In the genomic region with DNA sequence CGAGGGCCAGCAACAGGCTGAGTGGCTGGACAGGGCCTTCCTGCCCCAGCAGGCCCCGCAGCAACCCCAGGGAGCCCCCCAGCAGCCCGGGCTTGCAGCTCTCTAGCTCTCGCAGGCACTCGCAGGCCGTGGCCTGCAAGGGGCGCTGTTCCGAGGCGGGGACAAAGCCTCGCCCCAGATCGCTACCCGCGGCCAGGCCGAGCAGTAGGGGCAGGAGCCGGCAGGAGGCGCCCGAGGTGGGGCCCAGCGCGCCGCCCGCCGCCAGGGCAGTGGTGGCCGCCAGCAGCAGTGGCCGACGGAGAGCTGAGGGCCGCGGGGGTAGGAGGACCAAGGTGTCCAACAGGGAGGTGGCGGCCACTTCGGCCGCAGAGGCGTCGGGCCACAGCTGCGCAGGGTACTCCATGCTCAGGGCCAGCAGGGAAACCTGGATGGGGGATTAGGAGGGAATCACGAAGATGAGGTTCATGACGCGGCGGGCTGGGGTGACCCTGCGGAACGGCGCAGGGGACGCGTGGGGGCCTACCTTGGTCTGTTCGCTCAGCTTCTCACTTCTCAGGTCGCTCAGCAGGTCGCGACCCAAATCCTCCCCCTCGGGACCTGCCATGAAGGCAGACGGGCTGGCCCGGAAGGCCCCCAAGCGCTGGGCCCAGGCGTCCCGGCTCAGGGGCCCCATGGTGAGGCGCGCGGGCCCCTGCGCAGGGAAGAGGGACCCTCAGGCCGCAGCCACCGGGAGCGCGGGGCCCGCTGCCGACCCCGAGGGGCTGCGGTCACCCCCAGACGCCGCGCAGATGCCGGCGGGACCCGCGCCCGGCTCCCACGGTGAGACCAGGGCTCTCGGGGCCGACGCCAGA, we compare ENCODE assay signal across 1 cellular context.
TF ChIP-seq lines count a peak whose summit lies in the region.

No MANE protein-coding gene starts in this region.

TF ChIP-seq in HepG2, 621 proteins besides CTCF, POLR2A, EP300 and RAD21 (continues in another document):
- TF ChIP-seq TAF15 (IDR thresholded peaks at IDR 0.05; ENCODE audit: low read depth, low read length, poor library complexity, severe bottlenecking) = peak; percentile 51
- TF ChIP-seq CBX1 (IDR thresholded peaks at IDR 0.05; ENCODE audit: low read depth) = peak; percentile 36
- no peak for TF ChIP-seq ZNF569 (CRISPR knock-in tag; IDR thresholded peaks at IDR 0.05; ENCODE audit: borderline replicate concordance)
- no peak for TF ChIP-seq MTF1 (CRISPR knock-in tag; IDR thresholded peaks at IDR 0.05)
- TF ChIP-seq ZFX (CRISPR knock-in tag; IDR thresholded peaks at IDR 0.05; ENCODE audit: low read depth) = peak; percentile 80
- peak; percentile 18; the same call in 1 of the 2 replicates for TF ChIP-seq ZNF776 (CRISPR knock-in tag; IDR thresholded peaks at IDR 0.05)
- TF ChIP-seq RXRA (CRISPR knock-in tag; IDR thresholded peaks at IDR 0.05) = peak; percentile 65
- TF ChIP-seq, protein P1, sequence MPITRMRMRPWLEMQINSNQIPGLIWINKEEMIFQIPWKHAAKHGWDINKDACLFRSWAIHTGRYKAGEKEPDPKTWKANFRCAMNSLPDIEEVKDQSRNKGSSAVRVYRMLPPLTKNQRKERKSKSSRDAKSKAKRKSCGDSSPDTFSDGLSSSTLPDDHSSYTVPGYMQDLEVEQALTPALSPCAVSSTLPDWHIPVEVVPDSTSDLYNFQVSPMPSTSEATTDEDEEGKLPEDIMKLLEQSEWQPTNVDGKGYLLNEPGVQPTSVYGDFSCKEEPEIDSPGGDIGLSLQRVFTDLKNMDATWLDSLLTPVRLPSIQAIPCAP (CRISPR knock-in tag; IDR thresholded peaks at IDR 0.05; ENCODE audit: low read depth) = no peak
- no peak for TF ChIP-seq SP1 (IDR thresholded peaks at IDR 0.05)
- TF ChIP-seq SP1 (CRISPR knock-in tag; IDR thresholded peaks at IDR 0.05) = peak; percentile 29; the same call in 1 of the 2 replicates
- TF ChIP-seq, protein P2, sequence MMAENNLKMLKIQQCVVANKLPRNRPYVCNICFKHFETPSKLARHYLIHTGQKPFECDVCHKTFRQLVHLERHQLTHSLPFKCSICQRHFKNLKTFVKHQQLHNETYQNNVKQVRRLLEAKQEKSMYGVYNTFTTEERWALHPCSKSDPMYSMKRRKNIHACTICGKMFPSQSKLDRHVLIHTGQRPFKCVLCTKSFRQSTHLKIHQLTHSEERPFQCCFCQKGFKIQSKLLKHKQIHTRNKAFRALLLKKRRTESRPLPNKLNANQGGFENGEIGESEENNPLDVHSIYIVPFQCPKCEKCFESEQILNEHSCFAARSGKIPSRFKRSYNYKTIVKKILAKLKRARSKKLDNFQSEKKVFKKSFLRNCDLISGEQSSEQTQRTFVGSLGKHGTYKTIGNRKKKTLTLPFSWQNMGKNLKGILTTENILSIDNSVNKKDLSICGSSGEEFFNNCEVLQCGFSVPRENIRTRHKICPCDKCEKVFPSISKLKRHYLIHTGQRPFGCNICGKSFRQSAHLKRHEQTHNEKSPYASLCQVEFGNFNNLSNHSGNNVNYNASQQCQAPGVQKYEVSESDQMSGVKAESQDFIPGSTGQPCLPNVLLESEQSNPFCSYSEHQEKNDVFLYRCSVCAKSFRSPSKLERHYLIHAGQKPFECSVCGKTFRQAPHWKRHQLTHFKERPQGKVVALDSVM (CRISPR knock-in tag; IDR thresholded peaks at IDR 0.05) = peak; percentile 58; the same call in 1 of the 2 replicates
- no peak for TF ChIP-seq SAFB2 (CRISPR knock-in tag; IDR thresholded peaks at IDR 0.05; ENCODE audit: borderline replicate concordance, low read depth)
- TF ChIP-seq SPEN (CRISPR knock-in tag; IDR thresholded peaks at IDR 0.05; ENCODE audit: low read depth) = 0 out of 2 replicates have a peak, but pooled peaks have one; percentile 16
- 0 out of 2 replicates have a peak, but pooled peaks have one; percentile 14 for TF ChIP-seq HOXD1 (CRISPR knock-in tag; IDR thresholded peaks at IDR 0.05)
- peak; percentile 56 for TF ChIP-seq HNRNPK (IDR thresholded peaks at IDR 0.05; ENCODE audit: low read depth, low read length, poor library complexity, severe bottlenecking)
- TF ChIP-seq, protein P3, sequence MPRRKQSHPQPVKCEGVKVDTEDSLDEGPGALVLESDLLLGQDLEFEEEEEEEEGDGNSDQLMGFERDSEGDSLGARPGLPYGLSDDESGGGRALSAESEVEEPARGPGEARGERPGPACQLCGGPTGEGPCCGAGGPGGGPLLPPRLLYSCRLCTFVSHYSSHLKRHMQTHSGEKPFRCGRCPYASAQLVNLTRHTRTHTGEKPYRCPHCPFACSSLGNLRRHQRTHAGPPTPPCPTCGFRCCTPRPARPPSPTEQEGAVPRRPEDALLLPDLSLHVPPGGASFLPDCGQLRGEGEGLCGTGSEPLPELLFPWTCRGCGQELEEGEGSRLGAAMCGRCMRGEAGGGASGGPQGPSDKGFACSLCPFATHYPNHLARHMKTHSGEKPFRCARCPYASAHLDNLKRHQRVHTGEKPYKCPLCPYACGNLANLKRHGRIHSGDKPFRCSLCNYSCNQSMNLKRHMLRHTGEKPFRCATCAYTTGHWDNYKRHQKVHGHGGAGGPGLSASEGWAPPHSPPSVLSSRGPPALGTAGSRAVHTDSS (CRISPR knock-in tag; conservative IDR thresholded peaks at IDR 0.05) = no peak
- peak; percentile 61; the same call in 1 of the 2 replicates for TF ChIP-seq CEBPG (CRISPR knock-in tag; IDR thresholded peaks at IDR 0.05)
- TF ChIP-seq, protein P4, sequence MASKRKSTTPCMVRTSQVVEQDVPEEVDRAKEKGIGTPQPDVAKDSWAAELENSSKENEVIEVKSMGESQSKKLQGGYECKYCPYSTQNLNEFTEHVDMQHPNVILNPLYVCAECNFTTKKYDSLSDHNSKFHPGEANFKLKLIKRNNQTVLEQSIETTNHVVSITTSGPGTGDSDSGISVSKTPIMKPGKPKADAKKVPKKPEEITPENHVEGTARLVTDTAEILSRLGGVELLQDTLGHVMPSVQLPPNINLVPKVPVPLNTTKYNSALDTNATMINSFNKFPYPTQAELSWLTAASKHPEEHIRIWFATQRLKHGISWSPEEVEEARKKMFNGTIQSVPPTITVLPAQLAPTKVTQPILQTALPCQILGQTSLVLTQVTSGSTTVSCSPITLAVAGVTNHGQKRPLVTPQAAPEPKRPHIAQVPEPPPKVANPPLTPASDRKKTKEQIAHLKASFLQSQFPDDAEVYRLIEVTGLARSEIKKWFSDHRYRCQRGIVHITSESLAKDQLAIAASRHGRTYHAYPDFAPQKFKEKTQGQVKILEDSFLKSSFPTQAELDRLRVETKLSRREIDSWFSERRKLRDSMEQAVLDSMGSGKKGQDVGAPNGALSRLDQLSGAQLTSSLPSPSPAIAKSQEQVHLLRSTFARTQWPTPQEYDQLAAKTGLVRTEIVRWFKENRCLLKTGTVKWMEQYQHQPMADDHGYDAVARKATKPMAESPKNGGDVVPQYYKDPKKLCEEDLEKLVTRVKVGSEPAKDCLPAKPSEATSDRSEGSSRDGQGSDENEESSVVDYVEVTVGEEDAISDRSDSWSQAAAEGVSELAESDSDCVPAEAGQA (IDR thresholded peaks at IDR 0.05; ENCODE audit: low read depth) = peak; percentile 36; the same call in 1 of the 2 replicates
- TF ChIP-seq, protein P4 (CRISPR knock-in tag; IDR thresholded peaks at IDR 0.05; ENCODE audit: borderline replicate concordance) = no peak
- TF ChIP-seq FOXJ3 (CRISPR knock-in tag; IDR thresholded peaks at IDR 0.05; ENCODE audit: borderline replicate concordance) = no peak
- peak; percentile 67 for TF ChIP-seq REPIN1 (CRISPR knock-in tag; IDR thresholded peaks at IDR 0.05; ENCODE audit: borderline replicate concordance, low read depth)
- peak; percentile 75; the same call in 1 of the 2 replicates for TF ChIP-seq ZNF501 (CRISPR knock-in tag; IDR thresholded peaks at IDR 0.05)
- peak; percentile 64 for TF ChIP-seq SKI (IDR thresholded peaks at IDR 0.05; ENCODE audit: partially characterized antibody)
- peak; percentile 71; the same call in 1 of the 2 replicates for TF ChIP-seq GABPB1 (CRISPR knock-in tag; IDR thresholded peaks at IDR 0.05)
- TF ChIP-seq, protein P5, sequence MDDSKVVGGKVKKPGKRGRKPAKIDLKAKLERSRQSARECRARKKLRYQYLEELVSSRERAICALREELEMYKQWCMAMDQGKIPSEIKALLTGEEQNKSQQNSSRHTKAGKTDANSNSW (CRISPR knock-in tag; IDR thresholded peaks at IDR 0.05; ENCODE audit: borderline replicate concordance) = 0 out of 2 replicates have a peak, but pooled peaks have one; percentile 46
- peak; percentile 75; the same call in 1 of the 2 replicates for TF ChIP-seq EED (CRISPR knock-in tag; IDR thresholded peaks at IDR 0.05)
- TF ChIP-seq ZNF224 (CRISPR knock-in tag; IDR thresholded peaks at IDR 0.05) = 0 out of 2 replicates have a peak, but pooled peaks have one; percentile 45
- peak; percentile 65; the same call in 1 of the 2 replicates for TF ChIP-seq TBX2 (CRISPR knock-in tag; IDR thresholded peaks at IDR 0.05; ENCODE audit: borderline replicate concordance)
- TF ChIP-seq, protein P6, sequence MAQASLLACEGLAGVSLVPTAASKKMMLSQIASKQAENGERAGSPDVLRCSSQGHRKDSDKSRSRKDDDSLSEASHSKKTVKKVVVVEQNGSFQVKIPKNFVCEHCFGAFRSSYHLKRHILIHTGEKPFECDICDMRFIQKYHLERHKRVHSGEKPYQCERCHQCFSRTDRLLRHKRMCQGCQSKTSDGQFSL (CRISPR knock-in tag; IDR thresholded peaks at IDR 0.05) = no peak
- TF ChIP-seq, protein P7, sequence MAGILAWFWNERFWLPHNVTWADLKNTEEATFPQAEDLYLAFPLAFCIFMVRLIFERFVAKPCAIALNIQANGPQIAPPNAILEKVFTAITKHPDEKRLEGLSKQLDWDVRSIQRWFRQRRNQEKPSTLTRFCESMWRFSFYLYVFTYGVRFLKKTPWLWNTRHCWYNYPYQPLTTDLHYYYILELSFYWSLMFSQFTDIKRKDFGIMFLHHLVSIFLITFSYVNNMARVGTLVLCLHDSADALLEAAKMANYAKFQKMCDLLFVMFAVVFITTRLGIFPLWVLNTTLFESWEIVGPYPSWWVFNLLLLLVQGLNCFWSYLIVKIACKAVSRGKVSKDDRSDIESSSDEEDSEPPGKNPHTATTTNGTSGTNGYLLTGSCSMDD (CRISPR knock-in tag; IDR thresholded peaks at IDR 0.05) = no peak
- 0 out of 2 replicates have a peak, but pooled peaks have one; percentile 65 for TF ChIP-seq SP4 (CRISPR knock-in tag; IDR thresholded peaks at IDR 0.05)
- TF ChIP-seq, protein P8, sequence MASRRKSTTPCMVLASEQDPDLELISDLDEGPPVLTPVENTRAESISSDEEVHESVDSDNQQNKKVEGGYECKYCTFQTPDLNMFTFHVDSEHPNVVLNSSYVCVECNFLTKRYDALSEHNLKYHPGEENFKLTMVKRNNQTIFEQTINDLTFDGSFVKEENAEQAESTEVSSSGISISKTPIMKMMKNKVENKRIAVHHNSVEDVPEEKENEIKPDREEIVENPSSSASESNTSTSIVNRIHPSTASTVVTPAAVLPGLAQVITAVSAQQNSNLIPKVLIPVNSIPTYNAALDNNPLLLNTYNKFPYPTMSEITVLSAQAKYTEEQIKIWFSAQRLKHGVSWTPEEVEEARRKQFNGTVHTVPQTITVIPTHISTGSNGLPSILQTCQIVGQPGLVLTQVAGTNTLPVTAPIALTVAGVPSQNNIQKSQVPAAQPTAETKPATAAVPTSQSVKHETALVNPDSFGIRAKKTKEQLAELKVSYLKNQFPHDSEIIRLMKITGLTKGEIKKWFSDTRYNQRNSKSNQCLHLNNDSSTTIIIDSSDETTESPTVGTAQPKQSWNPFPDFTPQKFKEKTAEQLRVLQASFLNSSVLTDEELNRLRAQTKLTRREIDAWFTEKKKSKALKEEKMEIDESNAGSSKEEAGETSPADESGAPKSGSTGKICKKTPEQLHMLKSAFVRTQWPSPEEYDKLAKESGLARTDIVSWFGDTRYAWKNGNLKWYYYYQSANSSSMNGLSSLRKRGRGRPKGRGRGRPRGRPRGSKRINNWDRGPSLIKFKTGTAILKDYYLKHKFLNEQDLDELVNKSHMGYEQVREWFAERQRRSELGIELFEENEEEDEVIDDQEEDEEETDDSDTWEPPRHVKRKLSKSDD (CRISPR knock-in tag; IDR thresholded peaks at IDR 0.05; ENCODE audit: low read depth) = 0 out of 2 replicates have a peak, but pooled peaks have one; percentile 23
- no peak for TF ChIP-seq RELA (CRISPR knock-in tag; IDR thresholded peaks at IDR 0.05)
- peak; percentile 78 for TF ChIP-seq ETV6 (CRISPR knock-in tag; conservative IDR thresholded peaks at IDR 0.05)
- TF ChIP-seq, protein P9, sequence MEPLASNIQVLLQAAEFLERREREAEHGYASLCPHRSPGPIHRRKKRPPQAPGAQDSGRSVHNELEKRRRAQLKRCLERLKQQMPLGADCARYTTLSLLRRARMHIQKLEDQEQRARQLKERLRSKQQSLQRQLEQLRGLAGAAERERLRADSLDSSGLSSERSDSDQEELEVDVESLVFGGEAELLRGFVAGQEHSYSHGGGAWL (CRISPR knock-in tag; IDR thresholded peaks at IDR 0.05) = peak; percentile 50; the same call in 1 of the 2 replicates
- TF ChIP-seq, protein P10, sequence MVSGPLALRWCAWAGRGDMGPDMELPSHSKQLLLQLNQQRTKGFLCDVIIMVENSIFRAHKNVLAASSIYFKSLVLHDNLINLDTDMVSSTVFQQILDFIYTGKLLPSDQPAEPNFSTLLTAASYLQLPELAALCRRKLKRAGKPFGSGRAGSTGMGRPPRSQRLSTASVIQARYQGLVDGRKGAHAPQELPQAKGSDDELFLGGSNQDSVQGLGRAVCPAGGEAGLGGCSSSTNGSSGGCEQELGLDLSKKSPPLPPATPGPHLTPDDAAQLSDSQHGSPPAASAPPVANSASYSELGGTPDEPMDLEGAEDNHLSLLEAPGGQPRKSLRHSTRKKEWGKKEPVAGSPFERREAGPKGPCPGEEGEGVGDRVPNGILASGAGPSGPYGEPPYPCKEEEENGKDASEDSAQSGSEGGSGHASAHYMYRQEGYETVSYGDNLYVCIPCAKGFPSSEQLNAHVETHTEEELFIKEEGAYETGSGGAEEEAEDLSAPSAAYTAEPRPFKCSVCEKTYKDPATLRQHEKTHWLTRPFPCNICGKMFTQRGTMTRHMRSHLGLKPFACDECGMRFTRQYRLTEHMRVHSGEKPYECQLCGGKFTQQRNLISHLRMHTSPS (CRISPR knock-in tag; IDR thresholded peaks at IDR 0.05; ENCODE audit: low read depth) = no peak
